Comparison of ENCODE assay signal across 8 cellular contexts in the genomic region with DNA sequence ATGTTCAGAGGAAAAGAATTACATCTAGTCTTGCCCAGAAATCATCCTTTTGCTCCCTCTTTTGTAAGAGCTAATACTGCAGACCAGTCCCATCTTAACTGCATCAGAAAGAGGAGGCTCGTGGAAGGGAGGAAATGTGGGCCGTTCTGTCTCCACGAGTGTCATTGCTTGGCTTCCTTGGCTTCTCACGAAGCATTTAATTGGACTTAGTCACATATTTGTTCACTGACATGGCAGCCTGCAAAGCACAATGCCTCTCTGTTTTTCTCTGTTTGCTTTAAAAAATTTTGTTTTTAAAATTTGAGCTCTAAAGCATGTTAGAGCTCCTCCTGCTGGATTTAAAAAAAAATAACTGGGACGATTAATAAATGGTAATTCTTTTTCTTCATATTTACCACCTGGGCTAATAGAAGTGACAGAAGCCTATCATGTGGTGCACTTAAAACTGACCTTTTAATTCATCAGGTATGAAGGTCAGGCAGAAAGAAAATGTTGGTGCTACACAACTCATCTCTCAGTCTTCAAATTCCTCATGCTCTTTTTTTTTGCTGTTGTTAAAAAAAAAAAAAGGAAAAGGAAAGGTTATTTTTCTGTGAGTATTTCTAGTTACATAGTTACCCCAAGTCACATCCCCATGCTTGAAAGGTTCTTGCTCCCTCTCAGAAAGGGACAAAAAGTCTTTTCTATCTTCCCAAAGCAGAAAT. TPM values are rescaled to one million over a fixed set of nuclear protein-coding genes. Genes with fewer than 3 reads are reported as not detected.
DNase-seq lines count a peak whose midpoint lies in the region; ATAC-seq, FAIRE-seq and TF ChIP-seq lines count a peak whose summit lies in the region.

No MANE protein-coding gene starts in this region.

- peak overlapping the region; percentile 21 to 44 for H3K4me3 Mint-ChIP-seq in stimulated activated naive B cell treated with anti-CD40 and anti-IgM and Interleukin-4, amounts not matched to agents 10 μg/mL and 1 μg/mL and 100 μg/mL, for 72 hours

- 3% methylated on average over 5 of the region's 5 CpGs for WGBS in HepG2 (ENCODE audit: low lambda C conversion rate)

- H3K4me1 ChIP-seq in colonic mucosa (no peaks in the 10 kb centered on the region), HepG2 (ENCODE audit: insufficient read depth, low read length) (peaks cover 17% of the 10 kb centered on the region)

- no peaks in the 10 kb centered on the region for H4K20me1 ChIP-seq in HepG2 (ENCODE audit: insufficient read depth, low read length)

- peak overlapping the region; percentile 59 for H3K27ac Mint-ChIP-seq in stimulated activated naive B cell treated with anti-CD40 and anti-IgM and Interleukin-4, amounts not matched to agents 10 μg/mL and 1 μg/mL and 100 μg/mL, for 72 hours

- H3K4me1 Mint-ChIP-seq in stimulated activated naive B cell treated with anti-CD40 and anti-IgM and Interleukin-4, amounts not matched to agents 10 μg/mL and 1 μg/mL and 100 μg/mL, for 72 hours: peaks cover 24 to 46% of the 10 kb centered on the region in 2 donors

- peak overlapping the region; percentile 41 for H3K27ac ChIP-seq in colonic mucosa
- H3K27ac ChIP-seq in HepG2 (ENCODE audit: extremely low read length, insufficient read depth, low read length): no peak overlapping the region

- H3K79me2 ChIP-seq in HepG2 (ENCODE audit: insufficient read depth, low read length): no peaks in the 10 kb centered on the region

- H3K9ac ChIP-seq in colonic mucosa (ENCODE audit: low read depth in 2 of 2, low read length in 2 of 2): no peak overlapping the region
- H3K9ac ChIP-seq in HepG2 (ENCODE audit: insufficient read depth, low read depth, low read length): no peak overlapping the region

- no peaks in the 10 kb centered on the region for H3K27me3 ChIP-seq in colonic mucosa
- H3K27me3 ChIP-seq in HepG2 (ENCODE audit: control insufficient read depth in 1 of 2, insufficient read depth in 2 of 2, low read length in 2 of 2): no peaks in the 10 kb centered on the region; a peak in 1 of 5 replicates

- peak; percentile 62 for FAIRE-seq in HepG2 (lab: Jason Lieb, UNC)

- peak overlapping the region; percentile 61 for H3K4me2 ChIP-seq in HepG2 (ENCODE audit: low read depth, low read length)

- no peak for TF ChIP-seq POLR2A in HepG2 (IDR thresholded peaks at IDR 0.05; ENCODE audit: insufficient read depth in 1 of 2, low read depth in 2 of 2, low read length in 2 of 2)

- peak; percentile 53 for TF ChIP-seq CTCF in colonic mucosa (IDR thresholded peaks at IDR 0.05)
- peak; percentile 54 for TF ChIP-seq CTCF in HepG2 (CRISPR knock-in tag; IDR thresholded peaks at IDR 0.05)

- no peak for TF ChIP-seq EP300 in HepG2 (IDR thresholded peaks at IDR 0.05; ENCODE audit: low read depth in 2 of 2, low read length in 2 of 2)
- no peak for TF ChIP-seq EP300 in HepG2 (CRISPR knock-in tag; IDR thresholded peaks at IDR 0.05; ENCODE audit: borderline replicate concordance)

- no TSS peak for BruUV-seq in HepG2 (replicated peaks; lab: Mats Ljungman, UMichigan)

- CTCF ChIA-PET in HepG2 (lab: Yijun Ruan, JAX; ENCODE audit: low intra/inter-chr PET ratio, low total read pairs): interaction anchor here (1.1 to 2.4 kb wide), 5 partner anchors 264 to 415 kb away, joined by 3 to 14 read pairs (median 7); no protein-coding TSS in a partner anchor

- intact Hi-C loops in colonic mucosa (cut with DNase I) (loop anchor here (2.0 to 10.0 kb wide), 3 partner anchors 262 to 395 kb away; no protein-coding TSS in a partner anchor), HepG2 (cut with micrococcal nuclease; ENCODE audit: unreplicated experiment) (loop anchor here (1.0 to 5.0 kb wide), 5 partner anchors 132 to 599 kb away; no protein-coding TSS in a partner anchor)

- H3K36me3 ChIP-seq in colonic mucosa (no peaks in the 10 kb centered on the region), HepG2 (replicated peaks in 1 of 2; ENCODE audit: control insufficient read depth in 1 of 2, insufficient read depth in 2 of 2, low read length in 2 of 2) (no peaks in the 10 kb centered on the region)

- POLR2A ChIA-PET in HepG2 (lab: Yijun Ruan, JAX): no interaction called here

- peak; percentile 46; the same call in 1 of the 2 replicates for TF ChIP-seq RAD21 in HepG2 (CRISPR knock-in tag; IDR thresholded peaks at IDR 0.05)

- H3K36me3 Mint-ChIP-seq in stimulated activated naive B cell treated with anti-CD40 and anti-IgM and Interleukin-4, amounts not matched to agents 10 μg/mL and 1 μg/mL and 100 μg/mL, for 72 hours: no peaks in the 10 kb centered on the region

- in situ Hi-C loops in HepG2 (cut with HindIII; ENCODE audit: extremely low pct_ligation_motif_present, low pct_unique_long_range_greater_than_20kb): loop anchor here (10.0 kb wide), 1 partner anchor 395 kb away; no protein-coding TSS in a partner anchor

- DNase-seq in NOMO-1 treated with DMSO at 0.1 percent for 48 hours (lab: John Stamatoyannopoulos, UW; ENCODE audit: unreplicated experiment) (peak; percentile 36), NOMO-1 treated with dmso at 0.1 percent for 144 hours (lab: John Stamatoyannopoulos, UW; ENCODE audit: unreplicated experiment) (no peak), HuH-7 (ENCODE audit: low spot score) (peak; percentile 30), colonic mucosa (peak; percentile 40), HepG2 (ENCODE audit: low spot score) (peak; percentile 78), DMS79 (lab: John Stamatoyannopoulos, UW) (no peak)
- DNase-seq in stimulated activated naive B cell treated with anti-CD40 and anti-IgM and Interleukin-4, amounts not matched to agents 10 μg/mL and 1 μg/mL and 100 μg/mL, for 72 hours: no peak

- no peaks in the 10 kb centered on the region for H3K9me3 Mint-ChIP-seq in stimulated activated naive B cell treated with anti-CD40 and anti-IgM and Interleukin-4, amounts not matched to agents 10 μg/mL and 1 μg/mL and 100 μg/mL, for 72 hours

- H3K27me3 Mint-ChIP-seq in stimulated activated naive B cell treated with anti-CD40 and anti-IgM and Interleukin-4, amounts not matched to agents 10 μg/mL and 1 μg/mL and 100 μg/mL, for 72 hours: no peaks in the 10 kb centered on the region

- peak; percentile 83 for ATAC-seq in SK-N-SH treated with all-trans-retinoic acid at 6 μM for 48 hours
- ATAC-seq in HepG2: peak; percentile 82
- ATAC-seq in stimulated activated naive B cell treated with anti-CD40 and anti-IgM and Interleukin-4, amounts not matched to agents 10 μg/mL and 1 μg/mL and 100 μg/mL, for 72 hours (replicated peaks): peak; percentile 41 to 60

- H2AFZ ChIP-seq in HepG2 (ENCODE audit: low read length): peak overlapping the region; percentile 39

- H3K9me3 ChIP-seq in colonic mucosa: no peaks in the 10 kb centered on the region
- no peaks in the 10 kb centered on the region for H3K9me3 ChIP-seq in HepG2 (ENCODE audit: low read length)

- no peak overlapping the region for H3K4me3 ChIP-seq in colonic mucosa
- no peak overlapping the region for H3K4me3 ChIP-seq in HepG2 (replicated peaks in 1 of 3; ENCODE audit: insufficient read depth in 1 of 3, low read depth in 2 of 3, low read length in 3 of 3)

RNA-seq across cellular contexts. Expression of gene C1orf105, which starts 21.0 kb away (rescaled TPM):
- total RNA-seq in colonic mucosa (not detected), HepG2 (2016; rRNA removed; fragmentation: Illumina TruSeq; extraction: Trizol) (0.15 TPM in 1 of 2 replicates, not detected in the other)
- not detected in 2 replicates for total RNA-seq in HepG2 (2016; cell fraction: cytosol; rRNA removed; fragmentation: Illumina TruSeq; extraction: Trizol; ENCODE audit: low read depth)
- total RNA-seq in HepG2 (2016; cell fraction: insoluble cytoplasmic fraction; rRNA removed; fragmentation: Illumina TruSeq; extraction: Trizol): 0.63 TPM in 1 of 2 replicates, not detected in the other
- 0.28 TPM in 1 of 2 replicates, not detected in the other for total RNA-seq in HepG2 (2016; cell fraction: membrane; rRNA removed; fragmentation: Illumina TruSeq; extraction: Trizol)
- 0.60 TPM in 1 of 2 replicates, not detected in the other for total RNA-seq in HepG2 (2016; cell fraction: nucleus; rRNA removed; fragmentation: Illumina TruSeq; extraction: Trizol)
- 0.44 and 0.45 TPM in 2 replicates for polyA plus RNA-seq in HepG2 (2011; rRNA removed)
- polyA plus RNA-seq in HepG2 (2011; cell fraction: cytosol; rRNA removed): 0.12 and 0.28 TPM in 2 replicates
- not detected in 2 replicates for polyA plus RNA-seq in HepG2 (2011; cell fraction: nucleus; rRNA removed)
- 0.49 and 0.71 TPM in 2 replicates for polyA plus RNA-seq in HepG2 (2012)
- polyA plus RNA-seq in HepG2 (2016; cell fraction: cytosol; fragmentation: Illumina TruSeq; extraction: Trizol; ENCODE audit: low read depth): not detected in 2 replicates
- not detected in 2 replicates for polyA plus RNA-seq in HepG2 (2016; cell fraction: insoluble cytoplasmic fraction; fragmentation: Illumina TruSeq; extraction: Trizol; ENCODE audit: low read depth)
- polyA plus RNA-seq in HepG2 (2016; cell fraction: membrane; fragmentation: Illumina TruSeq; extraction: Trizol; ENCODE audit: low read depth): 0.23 and 0.43 TPM in 2 replicates
- polyA plus RNA-seq in HepG2 (2016; cell fraction: nucleus; fragmentation: Illumina TruSeq; extraction: Trizol; ENCODE audit: insufficient read depth, low read depth): not detected in 2 replicates
- polyA minus RNA-seq in HepG2 (2011; rRNA and poly(A)+ RNA removed; ENCODE audit: low replicate concordance): not detected in 2 replicates
- polyA minus RNA-seq in HepG2 (2011; cell fraction: cytosol; rRNA and poly(A)+ RNA removed): not detected in 2 replicates
- polyA minus RNA-seq in HepG2 (2011; cell fraction: nucleus; rRNA and poly(A)+ RNA removed): not detected in 2 replicates

RNA-seq across cellular contexts. Expression of gene PIGC, which starts 44.3 kb away (rescaled TPM):
- total RNA-seq in colonic mucosa: 10 to 100 TPM; 20.5 to 24.1 TPM
- 24.1 and 29.5 TPM in 2 replicates for total RNA-seq in HepG2 (2016; rRNA removed; fragmentation: Illumina TruSeq; extraction: Trizol)
- 16.3 and 18.6 TPM in 2 replicates for total RNA-seq in HepG2 (2016; cell fraction: cytosol; rRNA removed; fragmentation: Illumina TruSeq; extraction: Trizol; ENCODE audit: low read depth)
- 24.7 and 31.4 TPM in 2 replicates for total RNA-seq in HepG2 (2016; cell fraction: insoluble cytoplasmic fraction; rRNA removed; fragmentation: Illumina TruSeq; extraction: Trizol)
- total RNA-seq in HepG2 (2016; cell fraction: membrane; rRNA removed; fragmentation: Illumina TruSeq; extraction: Trizol): 28.1 and 30.5 TPM in 2 replicates
- total RNA-seq in HepG2 (2016; cell fraction: nucleus; rRNA removed; fragmentation: Illumina TruSeq; extraction: Trizol): 23.0 and 23.6 TPM in 2 replicates
- 24.3 and 26.7 TPM in 2 replicates for polyA plus RNA-seq in HepG2 (2011; rRNA removed)
- 21.8 and 31.9 TPM in 2 replicates for polyA plus RNA-seq in HepG2 (2011; cell fraction: cytosol; rRNA removed)
- 11.7 and 14.0 TPM in 2 replicates for polyA plus RNA-seq in HepG2 (2011; cell fraction: nucleus; rRNA removed)
- polyA plus RNA-seq in HepG2 (2012): 20.7 and 24.9 TPM in 2 replicates
- polyA plus RNA-seq in HepG2 (2016; cell fraction: cytosol; fragmentation: Illumina TruSeq; extraction: Trizol; ENCODE audit: low read depth): 12.8 and 18.8 TPM in 2 replicates
- polyA plus RNA-seq in HepG2 (2016; cell fraction: insoluble cytoplasmic fraction; fragmentation: Illumina TruSeq; extraction: Trizol; ENCODE audit: low read depth): 21.8 and 22.1 TPM in 2 replicates
- 18.2 and 25.0 TPM in 2 replicates for polyA plus RNA-seq in HepG2 (2016; cell fraction: membrane; fragmentation: Illumina TruSeq; extraction: Trizol; ENCODE audit: low read depth)
- 30.3 and 30.7 TPM in 2 replicates for polyA plus RNA-seq in HepG2 (2016; cell fraction: nucleus; fragmentation: Illumina TruSeq; extraction: Trizol; ENCODE audit: insufficient read depth, low read depth)
- 61.9 and 64.5 TPM in 2 replicates for polyA minus RNA-seq in HepG2 (2011; rRNA and poly(A)+ RNA removed; ENCODE audit: low replicate concordance)
- polyA minus RNA-seq in HepG2 (2011; cell fraction: cytosol; rRNA and poly(A)+ RNA removed): 14.4 and 14.5 TPM in 2 replicates
- polyA minus RNA-seq in HepG2 (2011; cell fraction: nucleus; rRNA and poly(A)+ RNA removed): 11.8 and 16.7 TPM in 2 replicates

Comparison
In these comparisons a context has a peak if more than half of its experiments do, and no peak if none do; other contexts are left out.
1. DNase-seq: peak in NOMO-1 treated with DMSO at 0.1 percent for 48 hours (single experiment), HuH-7 (single experiment), colonic mucosa (single experiment) and HepG2 (single experiment); none in NOMO-1 treated with dmso at 0.1 percent for 144 hours (single experiment), stimulated activated naive B cell treated with anti-CD40 and anti-IgM and Interleukin-4, amounts not matched to agents 10 μg/mL and 1 μg/mL and 100 μg/mL, for 72 hours (single experiment) and DMS79 (single experiment).
2. Peak in every context shown above with its lines, with median percentiles within 50 percentile points of each other: ATAC-seq.